1 cellular context compared by ENCODE assay signal in the genomic region with DNA sequence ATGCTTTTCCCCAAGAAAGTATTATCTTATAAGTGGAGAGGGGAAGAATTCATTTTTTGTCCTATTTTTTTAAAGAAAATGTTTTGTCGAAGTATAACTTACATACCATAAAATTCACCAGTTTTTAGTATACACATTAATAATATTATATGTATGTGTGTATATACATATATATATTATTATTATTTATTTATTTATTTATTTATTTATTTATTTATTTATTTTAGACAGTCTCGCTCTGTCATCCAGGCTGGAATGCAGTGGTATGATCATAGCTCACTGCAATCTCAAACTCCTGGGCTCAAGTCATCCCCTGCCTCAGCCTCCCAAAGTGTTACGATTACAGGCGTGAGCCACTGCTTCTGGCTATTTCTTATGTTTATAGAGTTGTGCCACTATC.
A peak's percentile ranks its signal among the peaks of the same experiment; 100 is the strongest.
TF ChIP-seq lines count a peak whose summit lies in the region.

No MANE protein-coding gene starts in this region.

TF ChIP-seq in HEK293, 187 proteins besides CTCF, POLR2A, EP300 and RAD21 (continued from another document and continues in another):
- TF ChIP-seq, protein P1, sequence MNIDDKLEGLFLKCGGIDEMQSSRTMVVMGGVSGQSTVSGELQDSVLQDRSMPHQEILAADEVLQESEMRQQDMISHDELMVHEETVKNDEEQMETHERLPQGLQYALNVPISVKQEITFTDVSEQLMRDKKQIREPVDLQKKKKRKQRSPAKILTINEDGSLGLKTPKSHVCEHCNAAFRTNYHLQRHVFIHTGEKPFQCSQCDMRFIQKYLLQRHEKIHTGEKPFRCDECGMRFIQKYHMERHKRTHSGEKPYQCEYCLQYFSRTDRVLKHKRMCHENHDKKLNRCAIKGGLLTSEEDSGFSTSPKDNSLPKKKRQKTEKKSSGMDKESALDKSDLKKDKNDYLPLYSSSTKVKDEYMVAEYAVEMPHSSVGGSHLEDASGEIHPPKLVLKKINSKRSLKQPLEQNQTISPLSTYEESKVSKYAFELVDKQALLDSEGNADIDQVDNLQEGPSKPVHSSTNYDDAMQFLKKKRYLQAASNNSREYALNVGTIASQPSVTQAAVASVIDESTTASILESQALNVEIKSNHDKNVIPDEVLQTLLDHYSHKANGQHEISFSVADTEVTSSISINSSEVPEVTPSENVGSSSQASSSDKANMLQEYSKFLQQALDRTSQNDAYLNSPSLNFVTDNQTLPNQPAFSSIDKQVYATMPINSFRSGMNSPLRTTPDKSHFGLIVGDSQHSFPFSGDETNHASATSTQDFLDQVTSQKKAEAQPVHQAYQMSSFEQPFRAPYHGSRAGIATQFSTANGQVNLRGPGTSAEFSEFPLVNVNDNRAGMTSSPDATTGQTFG (tag by site-specific recombination; IDR thresholded peaks at IDR 0.05; ENCODE audit: borderline replicate concordance): no peak
- TF ChIP-seq ZNF785 (tag by site-specific recombination; IDR thresholded peaks at IDR 0.05): no peak
- TF ChIP-seq, protein P2, sequence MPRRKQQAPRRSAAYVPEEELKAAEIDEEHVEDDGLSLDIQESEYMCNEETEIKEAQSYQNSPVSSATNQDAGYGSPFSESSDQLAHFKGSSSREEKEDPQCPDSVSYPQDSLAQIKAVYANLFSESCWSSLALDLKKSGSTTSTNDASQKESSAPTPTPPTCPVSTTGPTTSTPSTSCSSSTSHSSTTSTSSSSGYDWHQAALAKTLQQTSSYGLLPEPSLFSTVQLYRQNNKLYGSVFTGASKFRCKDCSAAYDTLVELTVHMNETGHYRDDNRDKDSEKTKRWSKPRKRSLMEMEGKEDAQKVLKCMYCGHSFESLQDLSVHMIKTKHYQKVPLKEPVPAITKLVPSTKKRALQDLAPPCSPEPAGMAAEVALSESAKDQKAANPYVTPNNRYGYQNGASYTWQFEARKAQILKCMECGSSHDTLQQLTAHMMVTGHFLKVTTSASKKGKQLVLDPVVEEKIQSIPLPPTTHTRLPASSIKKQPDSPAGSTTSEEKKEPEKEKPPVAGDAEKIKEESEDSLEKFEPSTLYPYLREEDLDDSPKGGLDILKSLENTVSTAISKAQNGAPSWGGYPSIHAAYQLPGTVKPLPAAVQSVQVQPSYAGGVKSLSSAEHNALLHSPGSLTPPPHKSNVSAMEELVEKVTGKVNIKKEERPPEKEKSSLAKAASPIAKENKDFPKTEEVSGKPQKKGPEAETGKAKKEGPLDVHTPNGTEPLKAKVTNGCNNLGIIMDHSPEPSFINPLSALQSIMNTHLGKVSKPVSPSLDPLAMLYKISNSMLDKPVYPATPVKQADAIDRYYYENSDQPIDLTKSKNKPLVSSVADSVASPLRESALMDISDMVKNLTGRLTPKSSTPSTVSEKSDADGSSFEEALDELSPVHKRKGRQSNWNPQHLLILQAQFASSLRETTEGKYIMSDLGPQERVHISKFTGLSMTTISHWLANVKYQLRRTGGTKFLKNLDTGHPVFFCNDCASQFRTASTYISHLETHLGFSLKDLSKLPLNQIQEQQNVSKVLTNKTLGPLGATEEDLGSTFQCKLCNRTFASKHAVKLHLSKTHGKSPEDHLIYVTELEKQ (tag by site-specific recombination; IDR thresholded peaks at IDR 0.05; ENCODE audit: borderline replicate concordance): no peak
- TF ChIP-seq ZNF423 (tag by site-specific recombination; IDR thresholded peaks at IDR 0.05): no peak
- TF ChIP-seq ZNF324 (tag by site-specific recombination; IDR thresholded peaks at IDR 0.05): no peak
- peak; percentile 29; the same call in 1 of the 2 replicates for TF ChIP-seq ZNF623 (tag by site-specific recombination; IDR thresholded peaks at IDR 0.05)
- peak; percentile 54 for TF ChIP-seq ZNF555 (tag by site-specific recombination; conservative IDR thresholded peaks at IDR 0.05)
- no peak for TF ChIP-seq ZNF2 (tag by site-specific recombination; IDR thresholded peaks at IDR 0.05)
- TF ChIP-seq ZNF549 (tag by site-specific recombination; IDR thresholded peaks at IDR 0.05): no peak
- TF ChIP-seq ZNF426 (tag by site-specific recombination; IDR thresholded peaks at IDR 0.05): peak; percentile 55
- TF ChIP-seq, protein P3, sequence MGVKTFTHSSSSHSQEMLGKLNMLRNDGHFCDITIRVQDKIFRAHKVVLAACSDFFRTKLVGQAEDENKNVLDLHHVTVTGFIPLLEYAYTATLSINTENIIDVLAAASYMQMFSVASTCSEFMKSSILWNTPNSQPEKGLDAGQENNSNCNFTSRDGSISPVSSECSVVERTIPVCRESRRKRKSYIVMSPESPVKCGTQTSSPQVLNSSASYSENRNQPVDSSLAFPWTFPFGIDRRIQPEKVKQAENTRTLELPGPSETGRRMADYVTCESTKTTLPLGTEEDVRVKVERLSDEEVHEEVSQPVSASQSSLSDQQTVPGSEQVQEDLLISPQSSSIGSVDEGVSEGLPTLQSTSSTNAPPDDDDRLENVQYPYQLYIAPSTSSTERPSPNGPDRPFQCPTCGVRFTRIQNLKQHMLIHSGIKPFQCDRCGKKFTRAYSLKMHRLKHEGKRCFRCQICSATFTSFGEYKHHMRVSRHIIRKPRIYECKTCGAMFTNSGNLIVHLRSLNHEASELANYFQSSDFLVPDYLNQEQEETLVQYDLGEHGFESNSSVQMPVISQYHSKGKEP (tag by site-specific recombination; IDR thresholded peaks at IDR 0.05): no peak
- TF ChIP-seq ZNF610 (tag by site-specific recombination; IDR thresholded peaks at IDR 0.05; ENCODE audit: borderline replicate concordance): no peak
- TF ChIP-seq, protein P4, sequence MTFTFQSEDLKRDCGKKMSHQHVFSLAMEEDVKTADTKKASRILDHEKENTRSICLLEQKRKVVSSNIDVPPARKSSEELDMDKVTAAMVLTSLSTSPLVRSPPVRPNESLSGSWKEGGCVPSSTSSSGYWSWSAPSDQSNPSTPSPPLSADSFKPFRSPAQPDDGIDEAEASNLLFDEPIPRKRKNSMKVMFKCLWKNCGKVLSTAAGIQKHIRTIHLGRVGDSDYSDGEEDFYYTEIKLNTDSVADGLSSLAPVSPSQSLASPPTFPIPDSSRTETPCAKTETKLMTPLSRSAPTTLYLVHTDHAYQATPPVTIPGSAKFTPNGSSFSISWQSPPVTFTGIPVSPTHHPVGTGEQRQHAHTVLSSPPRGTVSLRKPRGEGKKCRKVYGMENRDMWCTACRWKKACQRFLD (tag by site-specific recombination; IDR thresholded peaks at IDR 0.05): no peak
- no peak for TF ChIP-seq ZNF530 (tag by site-specific recombination; IDR thresholded peaks at IDR 0.05; ENCODE audit: low read depth)
- no peak for TF ChIP-seq ZNF416 (tag by site-specific recombination; IDR thresholded peaks at IDR 0.05)
- TF ChIP-seq ZNF202 (tag by site-specific recombination; IDR thresholded peaks at IDR 0.05; ENCODE audit: borderline replicate concordance): 0 out of 2 replicates have a peak, but pooled peaks have one; percentile 15
- TF ChIP-seq, protein P5, sequence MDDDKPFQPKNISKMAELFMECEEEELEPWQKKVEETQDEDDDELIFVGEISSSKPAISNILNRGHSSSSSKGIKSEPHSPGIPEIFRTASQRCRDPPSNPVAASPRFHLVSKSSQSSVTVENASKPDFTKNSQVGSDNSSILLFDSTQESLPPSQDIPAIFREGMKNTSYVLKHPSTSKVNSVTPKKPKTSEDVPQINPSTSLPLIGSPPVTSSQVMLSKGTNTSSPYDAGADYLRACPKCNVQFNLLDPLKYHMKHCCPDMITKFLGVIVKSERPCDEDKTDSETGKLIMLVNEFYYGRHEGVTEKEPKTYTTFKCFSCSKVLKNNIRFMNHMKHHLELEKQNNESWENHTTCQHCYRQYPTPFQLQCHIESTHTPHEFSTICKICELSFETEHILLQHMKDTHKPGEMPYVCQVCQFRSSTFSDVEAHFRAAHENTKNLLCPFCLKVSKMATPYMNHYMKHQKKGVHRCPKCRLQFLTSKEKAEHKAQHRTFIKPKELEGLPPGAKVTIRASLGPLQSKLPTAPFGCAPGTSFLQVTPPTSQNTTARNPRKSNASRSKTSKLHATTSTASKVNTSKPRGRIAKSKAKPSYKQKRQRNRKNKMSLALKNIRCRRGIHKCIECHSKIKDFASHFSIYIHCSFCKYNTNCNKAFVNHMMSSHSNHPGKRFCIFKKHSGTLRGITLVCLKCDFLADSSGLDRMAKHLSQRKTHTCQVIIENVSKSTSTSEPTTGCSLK (tag by site-specific recombination; IDR thresholded peaks at IDR 0.05): no peak
- TF ChIP-seq ZNF747 (tag by site-specific recombination; IDR thresholded peaks at IDR 0.05): no peak
- 0 out of 2 replicates have a peak, but pooled peaks have one; percentile 27 for TF ChIP-seq ZBTB8A (tag by site-specific recombination; IDR thresholded peaks at IDR 0.05)
- no peak for TF ChIP-seq ZNF626 (tag by site-specific recombination; IDR thresholded peaks at IDR 0.05)
- TF ChIP-seq, protein P6, sequence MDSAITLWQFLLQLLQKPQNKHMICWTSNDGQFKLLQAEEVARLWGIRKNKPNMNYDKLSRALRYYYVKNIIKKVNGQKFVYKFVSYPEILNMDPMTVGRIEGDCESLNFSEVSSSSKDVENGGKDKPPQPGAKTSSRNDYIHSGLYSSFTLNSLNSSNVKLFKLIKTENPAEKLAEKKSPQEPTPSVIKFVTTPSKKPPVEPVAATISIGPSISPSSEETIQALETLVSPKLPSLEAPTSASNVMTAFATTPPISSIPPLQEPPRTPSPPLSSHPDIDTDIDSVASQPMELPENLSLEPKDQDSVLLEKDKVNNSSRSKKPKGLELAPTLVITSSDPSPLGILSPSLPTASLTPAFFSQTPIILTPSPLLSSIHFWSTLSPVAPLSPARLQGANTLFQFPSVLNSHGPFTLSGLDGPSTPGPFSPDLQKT (IDR thresholded peaks at IDR 0.05; ENCODE audit: borderline replicate concordance, low read depth, low read length): no peak
- TF ChIP-seq ZNF10 (tag by site-specific recombination; IDR thresholded peaks at IDR 0.05): no peak
- no peak for TF ChIP-seq ZNF114 (tag by site-specific recombination; IDR thresholded peaks at IDR 0.05)
- no peak for TF ChIP-seq ZIC2 (tag by site-specific recombination; IDR thresholded peaks at IDR 0.05)
- no peak for TF ChIP-seq ZNF654 (tag by site-specific recombination; IDR thresholded peaks at IDR 0.05; ENCODE audit: low read depth)
- TF ChIP-seq, protein P7, sequence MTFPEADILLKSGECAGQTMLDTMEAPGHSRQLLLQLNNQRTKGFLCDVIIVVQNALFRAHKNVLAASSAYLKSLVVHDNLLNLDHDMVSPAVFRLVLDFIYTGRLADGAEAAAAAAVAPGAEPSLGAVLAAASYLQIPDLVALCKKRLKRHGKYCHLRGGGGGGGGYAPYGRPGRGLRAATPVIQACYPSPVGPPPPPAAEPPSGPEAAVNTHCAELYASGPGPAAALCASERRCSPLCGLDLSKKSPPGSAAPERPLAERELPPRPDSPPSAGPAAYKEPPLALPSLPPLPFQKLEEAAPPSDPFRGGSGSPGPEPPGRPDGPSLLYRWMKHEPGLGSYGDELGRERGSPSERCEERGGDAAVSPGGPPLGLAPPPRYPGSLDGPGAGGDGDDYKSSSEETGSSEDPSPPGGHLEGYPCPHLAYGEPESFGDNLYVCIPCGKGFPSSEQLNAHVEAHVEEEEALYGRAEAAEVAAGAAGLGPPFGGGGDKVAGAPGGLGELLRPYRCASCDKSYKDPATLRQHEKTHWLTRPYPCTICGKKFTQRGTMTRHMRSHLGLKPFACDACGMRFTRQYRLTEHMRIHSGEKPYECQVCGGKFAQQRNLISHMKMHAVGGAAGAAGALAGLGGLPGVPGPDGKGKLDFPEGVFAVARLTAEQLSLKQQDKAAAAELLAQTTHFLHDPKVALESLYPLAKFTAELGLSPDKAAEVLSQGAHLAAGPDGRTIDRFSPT (tag by site-specific recombination; IDR thresholded peaks at IDR 0.05): no peak
- no peak for TF ChIP-seq ZNF664 (tag by site-specific recombination; IDR thresholded peaks at IDR 0.05)
- TF ChIP-seq ZNF561 (tag by site-specific recombination; IDR thresholded peaks at IDR 0.05; ENCODE audit: borderline replicate concordance): no peak
- 0 out of 2 replicates have a peak, but pooled peaks have one; percentile 28 for TF ChIP-seq ZXDB (tag by site-specific recombination; IDR thresholded peaks at IDR 0.05)
- TF ChIP-seq ZNF404 (tag by site-specific recombination; IDR thresholded peaks at IDR 0.05): no peak
- TF ChIP-seq ZNF558 (tag by site-specific recombination; IDR thresholded peaks at IDR 0.05): no peak
- TF ChIP-seq, protein P8, sequence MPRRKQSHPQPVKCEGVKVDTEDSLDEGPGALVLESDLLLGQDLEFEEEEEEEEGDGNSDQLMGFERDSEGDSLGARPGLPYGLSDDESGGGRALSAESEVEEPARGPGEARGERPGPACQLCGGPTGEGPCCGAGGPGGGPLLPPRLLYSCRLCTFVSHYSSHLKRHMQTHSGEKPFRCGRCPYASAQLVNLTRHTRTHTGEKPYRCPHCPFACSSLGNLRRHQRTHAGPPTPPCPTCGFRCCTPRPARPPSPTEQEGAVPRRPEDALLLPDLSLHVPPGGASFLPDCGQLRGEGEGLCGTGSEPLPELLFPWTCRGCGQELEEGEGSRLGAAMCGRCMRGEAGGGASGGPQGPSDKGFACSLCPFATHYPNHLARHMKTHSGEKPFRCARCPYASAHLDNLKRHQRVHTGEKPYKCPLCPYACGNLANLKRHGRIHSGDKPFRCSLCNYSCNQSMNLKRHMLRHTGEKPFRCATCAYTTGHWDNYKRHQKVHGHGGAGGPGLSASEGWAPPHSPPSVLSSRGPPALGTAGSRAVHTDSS (tag by site-specific recombination; IDR thresholded peaks at IDR 0.05): no peak
- TF ChIP-seq KLF9 (tag by site-specific recombination; IDR thresholded peaks at IDR 0.05; ENCODE audit: low read depth): no peak
- no peak for TF ChIP-seq ZNF138 (tag by site-specific recombination; IDR thresholded peaks at IDR 0.05; ENCODE audit: borderline replicate concordance)
- TF ChIP-seq ZNF677 (tag by site-specific recombination; IDR thresholded peaks at IDR 0.05): no peak
- no peak for TF ChIP-seq ZSCAN30 (tag by site-specific recombination; IDR thresholded peaks at IDR 0.05)
- TF ChIP-seq ZNF292 (tag by site-specific recombination; IDR thresholded peaks at IDR 0.05; ENCODE audit: borderline replicate concordance, low read depth): no peak
- TF ChIP-seq, protein P9, sequence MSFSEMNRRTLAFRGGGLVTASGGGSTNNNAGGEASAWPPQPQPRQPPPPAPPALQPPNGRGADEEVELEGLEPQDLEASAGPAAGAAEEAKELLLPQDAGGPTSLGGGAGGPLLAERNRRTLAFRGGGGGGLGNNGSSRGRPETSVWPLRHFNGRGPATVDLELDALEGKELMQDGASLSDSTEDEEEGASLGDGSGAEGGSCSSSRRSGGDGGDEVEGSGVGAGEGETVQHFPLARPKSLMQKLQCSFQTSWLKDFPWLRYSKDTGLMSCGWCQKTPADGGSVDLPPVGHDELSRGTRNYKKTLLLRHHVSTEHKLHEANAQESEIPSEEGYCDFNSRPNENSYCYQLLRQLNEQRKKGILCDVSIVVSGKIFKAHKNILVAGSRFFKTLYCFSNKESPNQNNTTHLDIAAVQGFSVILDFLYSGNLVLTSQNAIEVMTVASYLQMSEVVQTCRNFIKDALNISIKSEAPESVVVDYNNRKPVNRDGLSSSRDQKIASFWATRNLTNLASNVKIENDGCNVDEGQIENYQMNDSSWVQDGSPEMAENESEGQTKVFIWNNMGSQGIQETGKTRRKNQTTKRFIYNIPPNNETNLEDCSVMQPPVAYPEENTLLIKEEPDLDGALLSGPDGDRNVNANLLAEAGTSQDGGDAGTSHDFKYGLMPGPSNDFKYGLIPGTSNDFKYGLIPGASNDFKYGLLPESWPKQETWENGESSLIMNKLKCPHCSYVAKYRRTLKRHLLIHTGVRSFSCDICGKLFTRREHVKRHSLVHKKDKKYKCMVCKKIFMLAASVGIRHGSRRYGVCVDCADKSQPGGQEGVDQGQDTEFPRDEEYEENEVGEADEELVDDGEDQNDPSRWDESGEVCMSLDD (tag by site-specific recombination; IDR thresholded peaks at IDR 0.05): no peak
- no peak for TF ChIP-seq ZNF571 (tag by site-specific recombination; IDR thresholded peaks at IDR 0.05)
- TF ChIP-seq ZNF792 (tag by site-specific recombination; IDR thresholded peaks at IDR 0.05): no peak
- no peak for TF ChIP-seq ZNF529 (tag by site-specific recombination; IDR thresholded peaks at IDR 0.05; ENCODE audit: insufficient replicate concordance)
- TF ChIP-seq ZNF394 (tag by site-specific recombination; IDR thresholded peaks at IDR 0.05; ENCODE audit: borderline replicate concordance): peak; percentile 36; the same call in 1 of the 2 replicates
